ENCODE assay signal across 8 cellular contexts in genomic region chr19:46850228-46851203, GRCh38. TPM values are rescaled to one million over a fixed set of nuclear protein-coding genes. Genes with fewer than 3 reads are reported as not detected.
DNase-seq lines count a peak whose midpoint lies in the region; ATAC-seq, FAIRE-seq and TF ChIP-seq lines count a peak whose summit lies in the region.

TSS of gene AP2S1 (minus strand) at chr19:46850846. CDS start at chr19:46850766, 80 bp downstream.

- H3K27ac ChIP-seq in right atrium auricular region (peak within 1 kb of the TSS; percentile 76 to 89), psoas muscle (peak within 1 kb of the TSS; percentile 79)

- H3K4me1 ChIP-seq in right atrium auricular region (peaks cover 0 to 15% of the 10 kb centered on the region in 2 donors), psoas muscle (peaks cover 17% of the 10 kb centered on the region)

- H3K9me3 ChIP-seq in right atrium auricular region, result no peaks in the 10 kb centered on the region
- H3K9me3 ChIP-seq in psoas muscle, result no peaks in the 10 kb centered on the region

- FAIRE-seq in urothelium cell line (lab: Jason Lieb, UNC), result no peak

- 0 to 1% (median 1%) methylated on average over 48 to 53 of the region's 53 CpGs for WGBS in psoas muscle, 3 donors

- intact Hi-C loops in T-helper 2 cell treated with Interferon-gamma antibody and Interleukin-4, amounts not matched to agents 100 ng/mL and 5 ng/mL, for 36 hours (cut with micrococcal nuclease), result loop anchor here (1.0 to 2.0 kb wide), 3 partner anchors 10 to 198 kb away; partner anchors contain the start of genes ARHGAP35 and TMEM160
- intact Hi-C loops in psoas muscle (cut with DNase I), result no loop called here

- DNase-seq in NCI-H187 treated with DMSO at 0.1 percent for 48 hours (lab: John Stamatoyannopoulos, UW), result peak; percentile 99
- peak; percentile 79 to 99 (median 96) for DNase-seq in anterior cingulate cortex (lab: John Stamatoyannopoulos, UW)
- peak; percentile 98 for DNase-seq in right atrium auricular region (ENCODE audit: low spot score)
- peak; percentile 95 to 97 for DNase-seq in psoas muscle
- peak; percentile 97 for DNase-seq in urothelium cell line (ENCODE audit: low spot score)

- ATAC-seq in GM18499 (IDR thresholded peaks at IDR 0.05; ENCODE audit: insufficient read depth, unreplicated experiment) (peak; percentile 67), HG02943 (IDR thresholded peaks at IDR 0.05; ENCODE audit: low read depth, unreplicated experiment) (peak; percentile 77), psoas muscle (peak; percentile 95 to 98 (median 96))

- H3K4me3 ChIP-seq in right atrium auricular region (peak within 1 kb of the TSS; percentile 75 to 91), psoas muscle (peak within 1 kb of the TSS; percentile 75)

- H3K27me3 ChIP-seq in right atrium auricular region (no peaks in the 10 kb centered on the region), psoas muscle (ENCODE audit: insufficient read depth in 3 of 3, low read length in 2 of 3) (no peaks in the 10 kb centered on the region)

- TF ChIP-seq CTCF in right atrium auricular region (IDR thresholded peaks at IDR 0.05) (peak in 1 of 2 donors; percentile 17), psoas muscle (IDR thresholded peaks at IDR 0.05) (no peak)

- H3K36me3 ChIP-seq in right atrium auricular region (peaks cover 4% of the 10 kb centered on the region), psoas muscle (ENCODE audit: insufficient read depth in 1 of 2, low read depth in 1 of 2) (peaks cover 0 to 4% of the 10 kb centered on the region in 2 donors)

RNA-seq across cellular contexts. Expression of gene AP2S1, which starts in this region (rescaled TPM):
- 114 and 120 TPM in 2 replicates for total RNA-seq in T-helper 2 cell treated with Interferon-gamma antibody and Interleukin-4, amounts not matched to agents 100 ng/mL and 5 ng/mL, for 36 hours
- total RNA-seq in right atrium auricular region (100 to 1,000 TPM in 1 of 2 donors, 10 to 100 TPM in 1; 61.0 to 103 TPM), psoas muscle (10 to 100 TPM; 72.5 to 87.4 (median 85.9) TPM)
- polyA plus RNA-seq in psoas muscle, result 100 to 1,000 TPM in 1 of 3 donors, 10 to 100 TPM in 2; 63.0 to 121 (median 97.2) TPM

Comparison
In these comparisons a context has a peak if more than half of its experiments do, and no peak if none do; other contexts are left out.
1. Peak in every context shown above with its lines: DNase-seq, ATAC-seq, H3K4me3 ChIP-seq and H3K27ac ChIP-seq.